In the genomic region with DNA sequence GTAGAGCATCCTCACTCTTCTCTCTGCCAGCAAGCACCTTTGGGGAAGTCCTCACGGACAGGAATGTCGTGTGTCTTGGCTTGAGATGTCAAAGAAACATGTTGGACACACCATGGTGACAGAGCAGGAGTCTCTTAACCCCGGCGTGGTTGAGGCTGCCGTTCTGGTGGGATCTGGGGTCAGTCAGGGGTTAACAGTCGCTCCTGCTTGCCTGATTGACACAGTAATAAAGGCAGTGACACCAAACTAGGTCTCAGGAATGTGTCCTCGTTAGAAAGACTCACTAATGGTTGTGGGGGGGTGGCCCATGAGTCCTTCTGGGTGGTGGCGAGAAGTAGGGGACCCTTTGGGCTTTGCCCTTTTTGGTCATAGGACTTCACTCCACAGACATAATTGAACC, we compare ENCODE assay signal across 1 cellular context.
TF ChIP-seq lines count a peak whose summit lies in the region.

No MANE protein-coding gene starts in this region.

TF ChIP-seq in GM23338, 12 proteins besides CTCF, POLR2A, EP300 and RAD21 (continued from another document):
- TF ChIP-seq, protein P1, sequence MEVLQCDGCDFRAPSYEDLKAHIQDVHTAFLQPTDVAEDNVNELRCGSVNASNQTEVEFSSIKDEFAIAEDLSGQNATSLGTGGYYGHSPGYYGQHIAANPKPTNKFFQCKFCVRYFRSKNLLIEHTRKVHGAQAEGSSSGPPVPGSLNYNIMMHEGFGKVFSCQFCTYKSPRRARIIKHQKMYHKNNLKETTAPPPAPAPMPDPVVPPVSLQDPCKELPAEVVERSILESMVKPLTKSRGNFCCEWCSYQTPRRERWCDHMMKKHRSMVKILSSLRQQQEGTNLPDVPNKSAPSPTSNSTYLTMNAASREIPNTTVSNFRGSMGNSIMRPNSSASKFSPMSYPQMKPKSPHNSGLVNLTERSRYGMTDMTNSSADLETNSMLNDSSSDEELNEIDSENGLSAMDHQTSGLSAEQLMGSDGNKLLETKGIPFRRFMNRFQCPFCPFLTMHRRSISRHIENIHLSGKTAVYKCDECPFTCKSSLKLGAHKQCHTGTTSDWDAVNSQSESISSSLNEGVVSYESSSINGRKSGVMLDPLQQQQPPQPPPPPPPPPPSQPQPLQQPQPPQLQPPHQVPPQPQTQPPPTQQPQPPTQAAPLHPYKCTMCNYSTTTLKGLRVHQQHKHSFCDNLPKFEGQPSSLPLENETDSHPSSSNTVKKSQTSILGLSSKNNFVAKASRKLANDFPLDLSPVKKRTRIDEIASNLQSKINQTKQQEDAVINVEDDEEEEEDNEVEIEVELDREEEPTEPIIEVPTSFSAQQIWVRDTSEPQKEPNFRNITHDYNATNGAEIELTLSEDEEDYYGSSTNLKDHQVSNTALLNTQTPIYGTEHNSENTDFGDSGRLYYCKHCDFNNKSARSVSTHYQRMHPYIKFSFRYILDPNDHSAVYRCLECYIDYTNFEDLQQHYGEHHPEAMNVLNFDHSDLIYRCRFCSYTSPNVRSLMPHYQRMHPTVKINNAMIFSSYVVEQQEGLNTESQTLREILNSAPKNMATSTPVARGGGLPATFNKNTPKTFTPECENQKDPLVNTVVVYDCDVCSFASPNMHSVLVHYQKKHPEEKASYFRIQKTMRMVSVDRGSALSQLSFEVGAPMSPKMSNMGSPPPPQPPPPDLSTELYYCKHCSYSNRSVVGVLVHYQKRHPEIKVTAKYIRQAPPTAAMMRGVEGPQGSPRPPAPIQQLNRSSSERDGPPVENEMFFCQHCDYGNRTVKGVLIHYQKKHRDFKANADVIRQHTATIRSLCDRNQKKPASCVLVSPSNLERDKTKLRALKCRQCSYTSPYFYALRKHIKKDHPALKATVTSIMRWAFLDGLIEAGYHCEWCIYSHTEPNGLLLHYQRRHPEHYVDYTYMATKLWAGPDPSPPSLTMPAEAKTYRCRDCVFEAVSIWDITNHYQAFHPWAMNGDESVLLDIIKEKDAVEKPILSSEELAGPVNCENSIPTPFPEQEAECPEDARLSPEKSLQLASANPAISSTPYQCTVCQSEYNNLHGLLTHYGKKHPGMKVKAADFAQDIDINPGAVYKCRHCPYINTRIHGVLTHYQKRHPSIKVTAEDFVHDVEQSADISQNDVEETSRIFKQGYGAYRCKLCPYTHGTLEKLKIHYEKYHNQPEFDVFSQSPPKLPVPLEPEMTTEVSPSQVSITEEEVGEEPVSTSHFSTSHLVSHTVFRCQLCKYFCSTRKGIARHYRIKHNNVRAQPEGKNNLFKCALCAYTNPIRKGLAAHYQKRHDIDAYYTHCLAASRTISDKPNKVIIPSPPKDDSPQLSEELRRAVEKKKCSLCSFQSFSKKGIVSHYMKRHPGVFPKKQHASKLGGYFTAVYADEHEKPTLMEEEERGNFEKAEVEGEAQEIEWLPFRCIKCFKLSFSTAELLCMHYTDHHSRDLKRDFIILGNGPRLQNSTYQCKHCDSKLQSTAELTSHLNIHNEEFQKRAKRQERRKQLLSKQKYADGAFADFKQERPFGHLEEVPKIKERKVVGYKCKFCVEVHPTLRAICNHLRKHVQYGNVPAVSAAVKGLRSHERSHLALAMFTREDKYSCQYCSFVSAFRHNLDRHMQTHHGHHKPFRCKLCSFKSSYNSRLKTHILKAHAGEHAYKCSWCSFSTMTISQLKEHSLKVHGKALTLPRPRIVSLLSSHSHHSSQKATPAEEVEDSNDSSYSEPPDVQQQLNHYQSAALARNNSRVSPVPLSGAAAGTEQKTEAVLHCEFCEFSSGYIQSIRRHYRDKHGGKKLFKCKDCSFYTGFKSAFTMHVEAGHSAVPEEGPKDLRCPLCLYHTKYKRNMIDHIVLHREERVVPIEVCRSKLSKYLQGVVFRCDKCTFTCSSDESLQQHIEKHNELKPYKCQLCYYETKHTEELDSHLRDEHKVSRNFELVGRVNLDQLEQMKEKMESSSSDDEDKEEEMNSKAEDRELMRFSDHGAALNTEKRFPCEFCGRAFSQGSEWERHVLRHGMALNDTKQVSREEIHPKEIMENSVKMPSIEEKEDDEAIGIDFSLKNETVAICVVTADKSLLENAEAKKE (CRISPR knock-in tag; IDR thresholded peaks at IDR 0.05): no peak
- no peak for TF ChIP-seq STAT1 (IDR thresholded peaks at IDR 0.05; ENCODE audit: unreplicated experiment)
